23 cellular contexts compared by ENCODE assay signal in the genomic region with DNA sequence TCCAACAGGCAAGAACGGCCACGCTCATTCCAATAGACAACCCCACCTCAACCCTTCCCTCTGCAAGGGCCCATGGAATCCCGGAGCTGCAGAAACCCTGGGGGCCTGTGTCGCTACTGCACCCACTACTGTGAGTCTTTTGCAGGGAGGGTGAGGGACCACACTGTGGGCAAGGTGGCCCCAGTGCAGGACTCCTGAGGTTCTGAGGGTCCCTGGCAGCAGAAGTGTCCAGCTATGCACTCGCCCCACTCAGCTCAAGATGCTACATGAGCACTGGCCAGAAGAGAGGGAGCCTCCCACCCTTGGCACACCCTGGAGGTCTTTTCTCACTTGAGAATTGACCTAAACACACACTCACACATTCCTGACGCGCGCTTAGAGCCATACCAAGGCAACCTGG. TPM values are rescaled to one million over a fixed set of nuclear protein-coding genes. Genes with fewer than 3 reads are reported as not detected.
"Had no signal": no experiment of that assay in that cellular context is flagged by ENCODE, and none has a peak within 500 bp of the region (broad histone marks: within the 10 kb centered on the region; RNA-seq: fewer than 3 reads in every experiment).

No MANE protein-coding gene starts in this region.

- H3K4me3 ChIP-seq: hepatocyte, pancreas, prostate gland, right lobe of liver, testis, tibial nerve had no signal

- H3K4me3 Mint-ChIP-seq: central memory CD8-positive, alpha-beta T cell; stimulated activated naive B cell treated with anti-CD40 and anti-IgM and Interleukin-4, amounts not matched to agents 10 μg/mL and 1 μg/mL and 100 μg/mL, for 72 hours; stimulated activated naive CD8-positive, alpha-beta T cell treated with anti-CD3 and anti-CD28 coated beads, Interleukin-15, amount 100 ng/mL, for 72 hours had no signal

- H2AFZ ChIP-seq: hepatocyte had no signal

- H3K36me3 ChIP-seq: pancreas, prostate gland, right lobe of liver, tibial nerve had no signal

- DNase-seq: cortex of kidney; foreskin melanocyte; head of caudate nucleus; mammary epithelial cell; naive thymus-derived CD4-positive, alpha-beta T cell; occipital lobe; pancreas; right lobe of liver; stimulated activated CD4-positive, alpha-beta T cell treated with anti-CD3 and anti-CD28 coated beads, Interleukin-4, amount 100 ng/mL, for 1 hour; stimulated activated naive B cell treated with anti-CD40 and anti-IgM and Interleukin-4, amounts not matched to agents 10 μg/mL and 1 μg/mL and 100 μg/mL, for 72 hours; stimulated activated naive CD8-positive, alpha-beta T cell treated with anti-CD3 and anti-CD28 coated beads, Interleukin-15, amount 100 ng/mL, for 72 hours; testis had no signal

- FAIRE-seq: islet of Langerhans, pancreas had no signal

- H3K4me1 Mint-ChIP-seq: central memory CD8-positive, alpha-beta T cell had no signal

- H3K9me3 Mint-ChIP-seq: central memory CD8-positive, alpha-beta T cell; stimulated activated naive B cell treated with anti-CD40 and anti-IgM and Interleukin-4, amounts not matched to agents 10 μg/mL and 1 μg/mL and 100 μg/mL, for 72 hours; stimulated activated naive CD8-positive, alpha-beta T cell treated with anti-CD3 and anti-CD28 coated beads, Interleukin-15, amount 100 ng/mL, for 72 hours had no signal

- H3K4me1 ChIP-seq: pancreas, right lobe of liver, testis had no signal

- H3K9me3 ChIP-seq: pancreas, prostate gland, right lobe of liver, testis, tibial nerve had no signal

- H3K4me2 ChIP-seq: hepatocyte had no signal

- H3K79me2 ChIP-seq: hepatocyte had no signal

- H3K27ac Mint-ChIP-seq: naive thymus-derived CD4-positive, alpha-beta T cell; stimulated activated naive B cell treated with anti-CD40 and anti-IgM and Interleukin-4, amounts not matched to agents 10 μg/mL and 1 μg/mL and 100 μg/mL, for 72 hours; stimulated activated naive CD8-positive, alpha-beta T cell treated with anti-CD3 and anti-CD28 coated beads, Interleukin-15, amount 100 ng/mL, for 72 hours had no signal

- H3K27ac ChIP-seq: hepatocyte, pancreas, prostate gland, right lobe of liver, testis, tibial nerve had no signal

RNA-seq across cellular contexts. Expression of a gene that starts 2.1 kb away (rescaled TPM):
- total RNA-seq: hepatocyte; left lobe of liver; mammary epithelial cell; mesenteric fat pad; mononuclear cell; naive thymus-derived CD4-positive, alpha-beta T cell; occipital lobe; pancreas; renal cortical epithelial cell; right lobe of liver; subcutaneous adipose tissue; tibial nerve; ureter had no signal
